8 cellular contexts compared by ENCODE assay signal in the genomic region with DNA sequence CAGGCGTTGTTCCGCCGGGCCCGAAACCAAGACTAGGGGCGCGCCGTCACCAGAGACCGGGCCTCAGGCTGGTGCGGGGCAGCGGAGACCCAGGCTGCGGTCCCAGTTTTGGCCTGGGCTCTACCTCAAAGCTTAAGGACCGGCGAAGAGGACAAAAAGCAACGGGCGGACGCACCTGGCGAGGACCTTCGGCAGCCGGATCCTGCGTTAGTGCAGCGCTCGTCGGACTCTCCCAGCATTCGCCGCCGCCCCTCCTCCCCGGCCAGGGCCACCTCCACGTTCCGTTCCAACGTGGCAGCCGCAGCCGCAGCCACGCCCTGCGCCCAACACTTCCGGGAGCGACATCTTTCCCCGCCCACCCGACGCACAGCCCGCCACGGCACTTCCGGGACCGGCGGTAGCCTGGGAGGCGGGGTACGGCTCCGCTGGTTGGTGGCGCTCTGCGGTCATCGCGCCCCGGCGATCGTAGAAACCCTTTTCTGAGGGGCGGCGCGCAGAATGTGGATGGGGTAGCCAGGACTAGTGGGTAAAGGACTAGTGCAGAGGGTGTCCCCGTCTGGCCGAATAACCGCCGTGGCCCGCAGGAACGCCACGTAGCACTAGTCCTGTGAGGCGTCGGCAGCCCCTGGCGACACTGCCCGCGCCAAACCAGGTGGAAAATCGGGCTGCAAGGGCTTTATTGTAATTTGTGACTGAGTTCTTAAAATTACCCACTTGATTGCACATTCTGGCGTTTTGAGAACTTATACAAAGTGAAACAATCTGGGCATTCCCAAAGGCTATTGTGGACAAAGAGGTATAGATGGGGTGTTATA. TPM values are rescaled to one million over a fixed set of nuclear protein-coding genes. Genes with fewer than 3 reads are reported as not detected.
DNase-seq lines count a peak whose midpoint lies in the region; ATAC-seq and TF ChIP-seq lines count a peak whose summit lies in the region.

A gene with protein sequence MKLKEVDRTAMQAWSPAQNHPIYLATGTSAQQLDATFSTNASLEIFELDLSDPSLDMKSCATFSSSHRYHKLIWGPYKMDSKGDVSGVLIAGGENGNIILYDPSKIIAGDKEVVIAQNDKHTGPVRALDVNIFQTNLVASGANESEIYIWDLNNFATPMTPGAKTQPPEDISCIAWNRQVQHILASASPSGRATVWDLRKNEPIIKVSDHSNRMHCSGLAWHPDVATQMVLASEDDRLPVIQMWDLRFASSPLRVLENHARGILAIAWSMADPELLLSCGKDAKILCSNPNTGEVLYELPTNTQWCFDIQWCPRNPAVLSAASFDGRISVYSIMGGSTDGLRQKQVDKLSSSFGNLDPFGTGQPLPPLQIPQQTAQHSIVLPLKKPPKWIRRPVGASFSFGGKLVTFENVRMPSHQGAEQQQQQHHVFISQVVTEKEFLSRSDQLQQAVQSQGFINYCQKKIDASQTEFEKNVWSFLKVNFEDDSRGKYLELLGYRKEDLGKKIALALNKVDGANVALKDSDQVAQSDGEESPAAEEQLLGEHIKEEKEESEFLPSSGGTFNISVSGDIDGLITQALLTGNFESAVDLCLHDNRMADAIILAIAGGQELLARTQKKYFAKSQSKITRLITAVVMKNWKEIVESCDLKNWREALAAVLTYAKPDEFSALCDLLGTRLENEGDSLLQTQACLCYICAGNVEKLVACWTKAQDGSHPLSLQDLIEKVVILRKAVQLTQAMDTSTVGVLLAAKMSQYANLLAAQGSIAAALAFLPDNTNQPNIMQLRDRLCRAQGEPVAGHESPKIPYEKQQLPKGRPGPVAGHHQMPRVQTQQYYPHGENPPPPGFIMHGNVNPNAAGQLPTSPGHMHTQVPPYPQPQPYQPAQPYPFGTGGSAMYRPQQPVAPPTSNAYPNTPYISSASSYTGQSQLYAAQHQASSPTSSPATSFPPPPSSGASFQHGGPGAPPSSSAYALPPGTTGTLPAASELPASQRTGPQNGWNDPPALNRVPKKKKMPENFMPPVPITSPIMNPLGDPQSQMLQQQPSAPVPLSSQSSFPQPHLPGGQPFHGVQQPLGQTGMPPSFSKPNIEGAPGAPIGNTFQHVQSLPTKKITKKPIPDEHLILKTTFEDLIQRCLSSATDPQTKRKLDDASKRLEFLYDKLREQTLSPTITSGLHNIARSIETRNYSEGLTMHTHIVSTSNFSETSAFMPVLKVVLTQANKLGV (minus strand): TSS at position 241 of the 815 bp plus-strand sequence. CDS start 9,217 bp downstream, outside the sequence.

- peak; percentile 92 for ATAC-seq in GM21390 (IDR thresholded peaks at IDR 0.05; ENCODE audit: unreplicated experiment)

- H3K27ac ChIP-seq in HUES48 (ENCODE audit: low read depth, low read length) (peak within 1 kb of the TSS; percentile 96), endodermal cell (ENCODE audit: low read depth, low read length) (peak within 1 kb of the TSS; percentile 94)

- intact Hi-C loops in Caco-2 (cut with micrococcal nuclease; ENCODE audit: unreplicated experiment), result loop anchor here (1.0 to 2.0 kb wide), 2 partner anchors 9 to 38 kb away; a partner anchor contains a TSS

- H3K27ac Mint-ChIP-seq in Caco-2 (ENCODE audit: unreplicated experiment) (peak within 1 kb of the TSS; percentile 95), endodermal cell (peak within 1 kb of the TSS; percentile 97)

- H3K9me3 ChIP-seq in Caco-2 (no peaks in the 10 kb centered on the region), HUES48 (ENCODE audit: control insufficient read depth, insufficient read depth, low read length) (no peaks in the 10 kb centered on the region), NT2/D1 (ENCODE audit: insufficient read depth, low read length) (no peaks in the 10 kb centered on the region), endodermal cell (ENCODE audit: control insufficient read depth, low read length) (no peaks in the 10 kb centered on the region)

- H3K36me3 Mint-ChIP-seq in Caco-2 (ENCODE audit: insufficient read depth, unreplicated experiment) (peaks cover 54% of the 10 kb centered on the region), endodermal cell (ENCODE audit: low read depth) (peaks cover 28% of the 10 kb centered on the region)

- no peaks in the 10 kb centered on the region for H3K36me3 ChIP-seq in Caco-2 (ENCODE audit: control insufficient read depth, insufficient read depth, low read length)
- H3K36me3 ChIP-seq in HUES48 (ENCODE audit: control insufficient read depth, insufficient read depth, low read length), result peaks cover 32% of the 10 kb centered on the region
- H3K36me3 ChIP-seq in NT2/D1 (ENCODE audit: insufficient read depth, insufficient read length, low read length), result peaks cover 46% of the 10 kb centered on the region
- peaks cover 39% of the 10 kb centered on the region for H3K36me3 ChIP-seq in endodermal cell (ENCODE audit: control insufficient read depth, insufficient read depth, low read length)

- H3K4me1 ChIP-seq in Caco-2 (peaks cover 44% of the 10 kb centered on the region), HUES48 (ENCODE audit: control insufficient read depth, insufficient read depth, low read length) (peaks cover 10% of the 10 kb centered on the region), NT2/D1 (ENCODE audit: insufficient read depth, insufficient read length) (no peaks in the 10 kb centered on the region), endodermal cell (ENCODE audit: control insufficient read depth, insufficient read depth, low read length) (peaks cover 15% of the 10 kb centered on the region)

- H3K4me3 Mint-ChIP-seq in Caco-2 (ENCODE audit: unreplicated experiment) (peak within 1 kb of the TSS; percentile 94), endodermal cell (peak within 1 kb of the TSS; percentile 92)

- H3K9me3 Mint-ChIP-seq in Caco-2 (ENCODE audit: unreplicated experiment), result no peaks in the 10 kb centered on the region
- H3K9me3 Mint-ChIP-seq in endodermal cell, result no peaks in the 10 kb centered on the region

- BruUV-seq in Caco-2 (replicated peaks; lab: Mats Ljungman, UMichigan), result no TSS peak

- CTCF ChIA-PET in Caco-2 (lab: Charles Lee), result no interaction called here

- peaks cover 28% of the 10 kb centered on the region for H3K4me1 Mint-ChIP-seq in Caco-2 (ENCODE audit: low read depth, unreplicated experiment)
- peaks cover 54% of the 10 kb centered on the region for H3K4me1 Mint-ChIP-seq in endodermal cell

- H3K4me3 ChIP-seq in Caco-2 (ENCODE audit: low read depth, low read length), result peak within 1 kb of the TSS; percentile 73
- H3K4me3 ChIP-seq in HUES48 (ENCODE audit: low read depth, low read length), result peak within 1 kb of the TSS; percentile 93
- peak within 1 kb of the TSS; percentile 84 for H3K4me3 ChIP-seq in NT2/D1 (ENCODE audit: insufficient read length, low read depth)
- peak within 1 kb of the TSS; percentile 98 for H3K4me3 ChIP-seq in endodermal cell (ENCODE audit: low read length)

- no peaks in the 10 kb centered on the region for H3K27me3 ChIP-seq in Caco-2 (replicated peaks; ENCODE audit: control insufficient read depth, insufficient read depth, low read length)
- no peaks in the 10 kb centered on the region for H3K27me3 ChIP-seq in HUES48 (ENCODE audit: control insufficient read depth, insufficient read depth, low read length)
- no peaks in the 10 kb centered on the region for H3K27me3 ChIP-seq in NT2/D1 (ENCODE audit: insufficient read depth, insufficient read length)
- H3K27me3 ChIP-seq in endodermal cell (ENCODE audit: control insufficient read depth, insufficient read depth, low read length, poor library complexity, severe bottlenecking), result no peaks in the 10 kb centered on the region

- DNase-seq in Caco-2, result peak; percentile 96
- DNase-seq in NT2/D1 (ENCODE audit: low read depth, low spot score), result peak; percentile 81
- peak; percentile 91 for DNase-seq in activated CD8-positive, alpha-beta memory T cell treated with anti-CD3 and anti-CD28 coated beads, Interleukin-2, amount 50 U/mL, for 1 hour (ENCODE audit: extremely low read depth)
- DNase-seq in endodermal cell, result peak; percentile 99
- DNase-seq in mesenteric fat pad (ENCODE audit: low spot score), result peak; percentile 99
- peak; percentile 97 for DNase-seq in stimulated activated CD8-positive, alpha-beta memory T cell treated with anti-CD3 and anti-CD28 coated beads, Interleukin-15, amount 100 ng/mL, for 24 hours (ENCODE audit: low read depth)

- H3K27me3 Mint-ChIP-seq in Caco-2 (ENCODE audit: insufficient read depth, unreplicated experiment), result no peaks in the 10 kb centered on the region
- H3K27me3 Mint-ChIP-seq in endodermal cell (ENCODE audit: insufficient read depth), result no peaks in the 10 kb centered on the region

- H3K9ac ChIP-seq in HUES48 (ENCODE audit: low read depth, low read length) (peak within 1 kb of the TSS; percentile 97), NT2/D1 (ENCODE audit: insufficient read length, low read depth) (peak within 1 kb of the TSS; percentile 93), endodermal cell (ENCODE audit: extremely low read depth, low read length, poor library complexity, severe bottlenecking) (peak within 1 kb of the TSS; percentile 100)

- POLR2A ChIA-PET in Caco-2 (lab: Charles Lee), result interaction anchor here (0.6 to 1.0 kb wide), 3 partner anchors 9 to 169 kb away, joined by 3 to 10 read pairs (median 6); a partner anchor contains a TSS

- TF ChIP-seq CTCF in Caco-2 (IDR thresholded peaks at IDR 0.05; ENCODE audit: insufficient read depth in 1 of 2, low read depth in 1 of 2, low read length in 1 of 2, severe bottlenecking in 1 of 2, unreplicated experiment in 1 of 2) (no peak), endodermal cell (conservative IDR thresholded peaks at IDR 0.05) (no peak)

- 0 to 1% methylated on average over 26 to 71 of the region's 71 CpGs for WGBS in endodermal cell (ENCODE audit: insufficient coverage in 1 of 2, insufficient read length in 1 of 2), 2 experiments

RNA-seq across cellular contexts. Expression of the gene that starts here (rescaled TPM):
- total RNA-seq in Caco-2 (2022), result 175 and 187 TPM in 2 replicates
- total RNA-seq in endodermal cell, result 100 to 1,000 TPM; 166 to 182 TPM
- 157 TPM for polyA plus RNA-seq in endodermal cell (2013, experiment 1 of 2)
- polyA plus RNA-seq in endodermal cell (2013, experiment 2 of 2), result 149 TPM
- 244 TPM for total RNA-seq in mesenteric fat pad

Comparison
In these comparisons a context has a peak if more than half of its experiments do, and no peak if none do; other contexts are left out.
1. Peak in every context shown above with its lines: DNase-seq, ATAC-seq, H3K4me3 ChIP-seq and H3K27ac ChIP-seq.